26 cellular contexts compared by ENCODE assay signal in the genomic region with DNA sequence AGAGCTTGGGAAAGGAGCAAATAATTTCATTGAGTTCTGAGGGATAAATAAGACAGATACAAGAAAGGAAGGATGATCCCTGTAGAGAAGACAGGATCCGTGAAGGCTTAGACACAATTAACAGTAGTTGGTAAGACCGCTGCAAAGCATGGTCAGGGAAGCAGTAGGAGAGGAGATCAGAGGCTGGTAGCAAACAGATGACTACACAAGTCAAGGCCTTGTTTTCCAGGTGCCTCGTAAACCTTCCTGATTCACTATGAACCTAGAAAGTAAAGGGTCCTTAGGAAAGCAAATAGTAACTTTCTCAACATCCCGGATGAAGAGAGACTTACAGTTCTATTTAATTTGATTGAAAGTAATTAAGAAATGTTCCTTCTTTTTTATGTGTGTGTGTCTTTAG.
"Had no signal": no experiment of that assay in that cellular context is flagged by ENCODE, and none has a peak within 500 bp of the region (broad histone marks: within the 10 kb centered on the region; RNA-seq: fewer than 3 reads in every experiment).

No MANE protein-coding gene starts in this region.

- H3K36me3 Mint-ChIP-seq: immature natural killer cell; naive thymus-derived CD8-positive, alpha-beta T cell had no signal

- H3K27ac ChIP-seq: left lung, lower lobe of right lung, ovary, skin epidermis, tibial nerve, upper lobe of left lung, vagina had no signal

- H3K27me3 ChIP-seq: left lung, ovary, tibial nerve, upper lobe of left lung, vagina had no signal

- H3K4me1 Mint-ChIP-seq: naive thymus-derived CD8-positive, alpha-beta T cell had no signal

- DNase-seq: hypothalamus; immature natural killer cell; kidney; left colon; left lung; lower lobe of right lung; mammary epithelial cell; mesenchymal stem cell; naive thymus-derived CD8-positive, alpha-beta T cell; ovary; retina; right cardiac atrium; stimulated activated CD4-positive, alpha-beta T cell treated with anti-CD3 and anti-CD28 coated beads, Interleukin-12 subunit alpha, Interleukin-12 subunit beta, amount 100 ng/mL, for 4 hours; stimulated activated CD4-positive, alpha-beta T cell treated with anti-CD3 and anti-CD28 coated beads, Interleukin-15, amount 100 ng/mL, for 24 hours; stimulated activated CD4-positive, alpha-beta T cell treated with anti-CD3 and anti-CD28 coated beads, Interleukin-2, amount 100 ng/mL, for 24 hours; stimulated activated CD4-positive, alpha-beta T cell treated with anti-CD3 and anti-CD28 coated beads, Interleukin-4, amount 100 ng/mL, for 1 hour; stimulated activated naive CD4-positive, alpha-beta T cell treated with Interleukin-2 at 50 U/mL for 16 hours; stimulated activated naive CD8-positive, alpha-beta T cell treated with anti-CD3 and anti-CD28 coated beads, Interleukin-15, amount 100 ng/mL, for 72 hours; substantia nigra; upper lobe of left lung had no signal

- H3K9me3 Mint-ChIP-seq: nephron; stimulated activated naive CD8-positive, alpha-beta T cell treated with anti-CD3 and anti-CD28 coated beads, Interleukin-15, amount 100 ng/mL, for 72 hours had no signal

- H3K4me1 ChIP-seq: left lung, lower lobe of right lung, tibial nerve, upper lobe of left lung, vagina had no signal

- H3K27me3 Mint-ChIP-seq: progenitor cell of endocrine pancreas had no signal

- H3K4me3 ChIP-seq: left lung, lower lobe of right lung, ovary, skin epidermis, tibial nerve, upper lobe of left lung, vagina had no signal

- H3K36me3 ChIP-seq: left lung, lower lobe of right lung, ovary, tibial nerve, upper lobe of left lung, vagina had no signal

- ATAC-seq: left colon; left lung; lower lobe of right lung; naive thymus-derived CD8-positive, alpha-beta T cell; right cardiac atrium; sciatic nerve; stimulated activated naive CD8-positive, alpha-beta T cell treated with anti-CD3 and anti-CD28 coated beads, Interleukin-15, amount 100 ng/mL, for 72 hours had no signal

- H3K9me3 ChIP-seq: left lung, lower lobe of right lung, ovary, tibial nerve, upper lobe of left lung, vagina had no signal

- H3K27ac Mint-ChIP-seq: immature natural killer cell; naive thymus-derived CD8-positive, alpha-beta T cell; nephron; progenitor cell of endocrine pancreas; stimulated activated naive CD8-positive, alpha-beta T cell treated with anti-CD3 and anti-CD28 coated beads, Interleukin-15, amount 100 ng/mL, for 72 hours had no signal

- H3K4me3 Mint-ChIP-seq: immature natural killer cell; naive thymus-derived CD8-positive, alpha-beta T cell; nephron; stimulated activated naive CD8-positive, alpha-beta T cell treated with anti-CD3 and anti-CD28 coated beads, Interleukin-15, amount 100 ng/mL, for 72 hours had no signal
